In the genomic region with DNA sequence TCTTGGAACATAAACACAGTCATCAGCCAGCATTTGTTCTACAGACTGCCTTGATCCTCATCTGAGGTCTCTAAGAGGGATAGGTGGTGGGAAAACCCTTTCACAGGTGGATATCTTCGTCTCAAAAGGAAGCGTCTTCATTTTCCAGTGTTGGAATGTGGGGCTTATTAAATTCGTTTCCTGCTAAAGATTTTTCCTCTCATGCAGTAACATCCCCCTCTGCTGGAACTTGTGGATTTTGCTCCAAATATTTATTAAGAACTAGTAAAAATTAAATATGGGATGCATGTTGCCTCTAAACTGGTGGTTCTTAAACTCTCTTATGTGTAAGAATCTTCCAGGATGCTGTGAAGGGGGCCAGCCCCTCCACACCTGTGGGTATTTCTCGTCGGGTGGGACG, we compare ENCODE assay signal across 9 cellular contexts.
DNase-seq lines count a peak whose midpoint lies in the region; ATAC-seq and FAIRE-seq lines count a peak whose summit lies in the region.
"Had no signal": no experiment of that assay in that cellular context is flagged by ENCODE, and none has a peak within 500 bp of the region (broad histone marks: within the 10 kb centered on the region; RNA-seq: fewer than 3 reads in every experiment).

No MANE protein-coding gene starts in this region.

- H3K36me3 ChIP-seq in adipocyte (ENCODE audit: control insufficient read depth, insufficient read depth, low read length, severe bottlenecking) = no peaks in the 10 kb centered on the region

- H3K27ac Mint-ChIP-seq in stimulated activated memory B cell treated with anti-CD40 and anti-IgM and Interleukin-4, amounts not matched to agents 10 μg/mL and 1 μg/mL and 100 μg/mL, for 72 hours = no peak overlapping the region

- H3K4me1 Mint-ChIP-seq in stimulated activated memory B cell treated with anti-CD40 and anti-IgM and Interleukin-4, amounts not matched to agents 10 μg/mL and 1 μg/mL and 100 μg/mL, for 72 hours = no peaks in the 10 kb centered on the region
- H3K4me1 Mint-ChIP-seq: central memory CD8-positive, alpha-beta T cell had no signal

- peaks cover 31% of the 10 kb centered on the region for H3K27me3 Mint-ChIP-seq in stimulated activated memory B cell treated with anti-CD40 and anti-IgM and Interleukin-4, amounts not matched to agents 10 μg/mL and 1 μg/mL and 100 μg/mL, for 72 hours

- H3K9me3 ChIP-seq in adipocyte (ENCODE audit: control insufficient read depth, low read length) = no peaks in the 10 kb centered on the region

- H3K27me3 ChIP-seq in adipocyte (replicated peaks; ENCODE audit: control insufficient read depth, insufficient read depth, low read length) = peaks cover 44% of the 10 kb centered on the region

- no peak overlapping the region for H3K9ac ChIP-seq in adipocyte (ENCODE audit: low read length)

- no peak for FAIRE-seq in HTR-8/SVneo (lab: Jason Lieb, UNC)

- ATAC-seq in HG03097 (IDR thresholded peaks at IDR 0.05; ENCODE audit: low FRiP score, unreplicated experiment) = no peak
- ATAC-seq in stimulated activated memory B cell treated with anti-CD40 and anti-IgM and Interleukin-4, amounts not matched to agents 10 μg/mL and 1 μg/mL and 100 μg/mL, for 72 hours = no peak

- H3K4me3 ChIP-seq in adipocyte (ENCODE audit: low read length) = no peak overlapping the region

- H3K4me1 ChIP-seq in adipocyte (ENCODE audit: control insufficient read depth, insufficient read depth, low read length) = no peaks in the 10 kb centered on the region

- no peak overlapping the region for H3K4me3 Mint-ChIP-seq in stimulated activated memory B cell treated with anti-CD40 and anti-IgM and Interleukin-4, amounts not matched to agents 10 μg/mL and 1 μg/mL and 100 μg/mL, for 72 hours
- H3K4me3 Mint-ChIP-seq: central memory CD8-positive, alpha-beta T cell had no signal

- H3K36me3 Mint-ChIP-seq in stimulated activated memory B cell treated with anti-CD40 and anti-IgM and Interleukin-4, amounts not matched to agents 10 μg/mL and 1 μg/mL and 100 μg/mL, for 72 hours = peaks cover 6% of the 10 kb centered on the region

- DNase-seq in AG08396 (ENCODE audit: low spot score) = peak; percentile 47
- peak; percentile 57 for DNase-seq in HTR-8/SVneo (ENCODE audit: insufficient read length, low spot score)
- DNase-seq in adipocyte (ENCODE audit: low read depth) = peak; percentile 87
- peak; percentile 59 for DNase-seq in kidney tubule cell (ENCODE audit: low spot score)
- no peak for DNase-seq in GF-D8 (lab: John Stamatoyannopoulos, UW)
- DNase-seq in KG1 (lab: John Stamatoyannopoulos, UW) = no peak

- H3K9me3 Mint-ChIP-seq in stimulated activated memory B cell treated with anti-CD40 and anti-IgM and Interleukin-4, amounts not matched to agents 10 μg/mL and 1 μg/mL and 100 μg/mL, for 72 hours = peaks cover 6% of the 10 kb centered on the region
- H3K9me3 Mint-ChIP-seq: central memory CD8-positive, alpha-beta T cell had no signal

Comparison
In these comparisons a context has a peak if more than half of its experiments do, and no peak if none do; other contexts are left out.
1. DNase-seq: peak in AG08396 (single experiment), HTR-8/SVneo (single experiment), adipocyte (single experiment) and kidney tubule cell (single experiment); none in GF-D8 (single experiment) and KG1 (single experiment).